ENCODE assay signal across 17 cellular contexts in the genomic region with DNA sequence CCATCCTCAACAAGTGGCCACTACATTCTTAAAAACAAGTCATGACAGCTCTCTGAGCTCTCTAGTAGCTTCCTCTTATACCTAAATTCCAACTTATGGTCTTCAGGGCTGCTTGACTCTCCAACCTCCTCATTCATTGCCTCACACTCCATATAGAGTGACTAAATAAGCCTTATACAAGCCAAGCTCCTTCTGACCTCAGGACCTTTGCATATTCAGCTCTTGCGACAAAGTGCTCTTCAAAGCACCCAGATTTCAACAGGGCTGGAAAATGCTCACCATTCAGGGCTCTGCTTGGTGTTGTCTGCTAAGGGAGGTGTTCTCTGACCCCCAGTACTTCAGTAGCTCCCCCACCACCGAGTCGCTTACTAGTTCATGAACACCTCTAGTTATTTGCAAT. TPM values are rescaled to one million over a fixed set of nuclear protein-coding genes. Genes with fewer than 3 reads are reported as not detected.
A peak's percentile ranks its signal among the peaks of the same experiment; 100 is the strongest.
DNase-seq lines count a peak whose midpoint lies in the region; ATAC-seq and TF ChIP-seq lines count a peak whose summit lies in the region.
"Had no signal": no experiment of that assay in that cellular context is flagged by ENCODE, and none has a peak within 500 bp of the region (broad histone marks: within the 10 kb centered on the region; RNA-seq: fewer than 3 reads in every experiment).

No MANE protein-coding gene starts in this region.

- H3K27ac Mint-ChIP-seq in T-helper 1 cell treated with Interleukin-12 subunit alpha and Interleukin-12 subunit beta and Interleukin-4 antibody, amounts not matched to agents 30 μg/mL and 1 μg/mL, for 36 hours: peak overlapping the region; percentile 32
- H3K27ac Mint-ChIP-seq in activated naive CD8-positive, alpha-beta T cell treated with anti-CD3 and anti-CD28 coated beads, Interleukin-2, amount 10 ng/mL, durations not matched to agents 7 days and 5 days: peak overlapping the region; percentile 27
- no peak overlapping the region for H3K27ac Mint-ChIP-seq in activated naive CD8-positive, alpha-beta T cell treated with anti-CD3 and anti-CD28 coated beads, Interleukin-2, amount 50 U/mL, for 24 hours
- peak overlapping the region; percentile 8 for H3K27ac Mint-ChIP-seq in dendritic cell treated with granulocyte-macrophage colony-stimulating factor and Interleukin-4, amounts not matched to agents 40 ng/mL and 50 ng/mL, for 4 days
- no peak overlapping the region for H3K27ac Mint-ChIP-seq in osteocyte (ENCODE audit: unreplicated experiment)
- H3K27ac Mint-ChIP-seq: H9 had no signal

- DNase-seq in T-helper 1 cell (no peak), osteocyte (ENCODE audit: extremely low spot score, unreplicated experiment) (peak; percentile 36), NCI-H2029 (lab: John Stamatoyannopoulos, UW) (no peak)
- no peak for DNase-seq in activated naive CD8-positive, alpha-beta T cell treated with anti-CD3 and anti-CD28 coated beads, Interleukin-2, amount 10 ng/mL, durations not matched to agents 7 days and 5 days
- DNase-seq in activated naive CD8-positive, alpha-beta T cell treated with anti-CD3 and anti-CD28 coated beads, Interleukin-2, amount 50 U/mL, for 24 hours: no peak
- DNase-seq: C1 segment of cervical spinal cord, Calu3, H9, Kasumi-1, NCI-H187 treated with DMSO at 0.1 percent for 48 hours, NCI-H2171 treated with DMSO at 0.1 percent for 48 hours, NCI-H82 had no signal

- H3K36me3 Mint-ChIP-seq in T-helper 1 cell treated with Interleukin-12 subunit alpha and Interleukin-12 subunit beta and Interleukin-4 antibody, amounts not matched to agents 30 μg/mL and 1 μg/mL, for 36 hours (ENCODE audit: low read depth): peaks cover 48% of the 10 kb centered on the region
- H3K36me3 Mint-ChIP-seq in activated naive CD8-positive, alpha-beta T cell treated with anti-CD3 and anti-CD28 coated beads, Interleukin-2, amount 10 ng/mL, durations not matched to agents 7 days and 5 days: peaks cover 48% of the 10 kb centered on the region
- H3K36me3 Mint-ChIP-seq in activated naive CD8-positive, alpha-beta T cell treated with anti-CD3 and anti-CD28 coated beads, Interleukin-2, amount 50 U/mL, for 24 hours (ENCODE audit: low read depth): peaks cover 3% of the 10 kb centered on the region
- H3K36me3 Mint-ChIP-seq in dendritic cell treated with granulocyte-macrophage colony-stimulating factor and Interleukin-4, amounts not matched to agents 40 ng/mL and 50 ng/mL, for 4 days (ENCODE audit: low read depth): peaks cover 45% of the 10 kb centered on the region
- H3K36me3 Mint-ChIP-seq in osteocyte (ENCODE audit: unreplicated experiment): no peaks in the 10 kb centered on the region

- H3K4me3 Mint-ChIP-seq in T-helper 1 cell treated with Interleukin-12 subunit alpha and Interleukin-12 subunit beta and Interleukin-4 antibody, amounts not matched to agents 30 μg/mL and 1 μg/mL, for 36 hours: no peak overlapping the region
- no peak overlapping the region for H3K4me3 Mint-ChIP-seq in activated naive CD8-positive, alpha-beta T cell treated with anti-CD3 and anti-CD28 coated beads, Interleukin-2, amount 10 ng/mL, durations not matched to agents 7 days and 5 days
- no peak overlapping the region for H3K4me3 Mint-ChIP-seq in activated naive CD8-positive, alpha-beta T cell treated with anti-CD3 and anti-CD28 coated beads, Interleukin-2, amount 50 U/mL, for 24 hours
- no peak overlapping the region for H3K4me3 Mint-ChIP-seq in dendritic cell treated with granulocyte-macrophage colony-stimulating factor and Interleukin-4, amounts not matched to agents 40 ng/mL and 50 ng/mL, for 4 days
- H3K4me3 Mint-ChIP-seq in osteocyte (ENCODE audit: unreplicated experiment): no peak overlapping the region
- H3K4me3 Mint-ChIP-seq: H9 had no signal

- no peak for ATAC-seq in activated naive CD8-positive, alpha-beta T cell treated with anti-CD3 and anti-CD28 coated beads, Interleukin-2, amount 10 ng/mL, durations not matched to agents 7 days and 5 days (ENCODE audit: low read depth)
- ATAC-seq in activated naive CD8-positive, alpha-beta T cell treated with anti-CD3 and anti-CD28 coated beads, Interleukin-2, amount 50 U/mL, for 24 hours: no peak
- no peak for ATAC-seq in HG02884 (IDR thresholded peaks at IDR 0.05; ENCODE audit: unreplicated experiment)
- ATAC-seq: Panc1 had no signal

- no peaks in the 10 kb centered on the region for H3K27me3 Mint-ChIP-seq in T-helper 1 cell treated with Interleukin-12 subunit alpha and Interleukin-12 subunit beta and Interleukin-4 antibody, amounts not matched to agents 30 μg/mL and 1 μg/mL, for 36 hours (ENCODE audit: low read depth)
- no peaks in the 10 kb centered on the region for H3K27me3 Mint-ChIP-seq in activated naive CD8-positive, alpha-beta T cell treated with anti-CD3 and anti-CD28 coated beads, Interleukin-2, amount 10 ng/mL, durations not matched to agents 7 days and 5 days
- H3K27me3 Mint-ChIP-seq in activated naive CD8-positive, alpha-beta T cell treated with anti-CD3 and anti-CD28 coated beads, Interleukin-2, amount 50 U/mL, for 24 hours: no peaks in the 10 kb centered on the region
- peaks cover 5% of the 10 kb centered on the region for H3K27me3 Mint-ChIP-seq in dendritic cell treated with granulocyte-macrophage colony-stimulating factor and Interleukin-4, amounts not matched to agents 40 ng/mL and 50 ng/mL, for 4 days
- H3K27me3 Mint-ChIP-seq in osteocyte (ENCODE audit: unreplicated experiment): peaks cover 36% of the 10 kb centered on the region

- no peaks in the 10 kb centered on the region for H3K9me3 Mint-ChIP-seq in T-helper 1 cell treated with Interleukin-12 subunit alpha and Interleukin-12 subunit beta and Interleukin-4 antibody, amounts not matched to agents 30 μg/mL and 1 μg/mL, for 36 hours
- H3K9me3 Mint-ChIP-seq in activated naive CD8-positive, alpha-beta T cell treated with anti-CD3 and anti-CD28 coated beads, Interleukin-2, amount 10 ng/mL, durations not matched to agents 7 days and 5 days: no peaks in the 10 kb centered on the region
- H3K9me3 Mint-ChIP-seq in activated naive CD8-positive, alpha-beta T cell treated with anti-CD3 and anti-CD28 coated beads, Interleukin-2, amount 50 U/mL, for 24 hours: no peaks in the 10 kb centered on the region
- H3K9me3 Mint-ChIP-seq in dendritic cell treated with granulocyte-macrophage colony-stimulating factor and Interleukin-4, amounts not matched to agents 40 ng/mL and 50 ng/mL, for 4 days: no peaks in the 10 kb centered on the region
- no peaks in the 10 kb centered on the region for H3K9me3 Mint-ChIP-seq in osteocyte (ENCODE audit: unreplicated experiment)
- H3K9me3 Mint-ChIP-seq: H9 had no signal

- POLR2A ChIA-PET in activated naive CD8-positive, alpha-beta T cell treated with anti-CD3 and anti-CD28 coated beads, Interleukin-2, amount 10 ng/mL, durations not matched to agents 7 days and 5 days (lab: Charles Lee): interaction anchor here (1.5 kb wide), 1 partner anchor 125 kb away, joined by 5 read pairs; a partner anchor contains a TSS

- intact Hi-C loops in dendritic cell treated with granulocyte-macrophage colony-stimulating factor and Interleukin-4, amounts not matched to agents 40 ng/mL and 50 ng/mL, for 4 days (cut with micrococcal nuclease): no loop called here

- H3K4me1 Mint-ChIP-seq in T-helper 1 cell treated with Interleukin-12 subunit alpha and Interleukin-12 subunit beta and Interleukin-4 antibody, amounts not matched to agents 30 μg/mL and 1 μg/mL, for 36 hours (ENCODE audit: low read depth): peaks cover 67% of the 10 kb centered on the region
- peaks cover 68% of the 10 kb centered on the region for H3K4me1 Mint-ChIP-seq in activated naive CD8-positive, alpha-beta T cell treated with anti-CD3 and anti-CD28 coated beads, Interleukin-2, amount 10 ng/mL, durations not matched to agents 7 days and 5 days
- H3K4me1 Mint-ChIP-seq in activated naive CD8-positive, alpha-beta T cell treated with anti-CD3 and anti-CD28 coated beads, Interleukin-2, amount 50 U/mL, for 24 hours: peaks cover 54% of the 10 kb centered on the region
- H3K4me1 Mint-ChIP-seq in dendritic cell treated with granulocyte-macrophage colony-stimulating factor and Interleukin-4, amounts not matched to agents 40 ng/mL and 50 ng/mL, for 4 days (ENCODE audit: low read depth): peaks cover 59% of the 10 kb centered on the region
- peaks cover 2% of the 10 kb centered on the region for H3K4me1 Mint-ChIP-seq in osteocyte (ENCODE audit: unreplicated experiment)

- TF ChIP-seq CTCF in osteocyte (IDR thresholded peaks at IDR 0.05): no peak

RNA-seq across cellular contexts. Expression of a gene that starts 3.7 kb away (rescaled TPM):
- total RNA-seq in activated naive CD8-positive, alpha-beta T cell treated with anti-CD3 and anti-CD28 coated beads, Interleukin-2, amount 10 ng/mL, durations not matched to agents 7 days and 5 days: 10 to 100 TPM; 13.5 to 14.9 TPM
- total RNA-seq in osteocyte: not detected in 2 replicates
- total RNA-seq: Calu3, NCI-H460 had no signal

RNA-seq across cellular contexts. Expression of a gene that starts 30.9 kb away (rescaled TPM):
- not detected for total RNA-seq in activated naive CD8-positive, alpha-beta T cell treated with anti-CD3 and anti-CD28 coated beads, Interleukin-2, amount 10 ng/mL, durations not matched to agents 7 days and 5 days
- total RNA-seq in osteocyte: not detected in 2 replicates
- total RNA-seq: Calu3, H9, NCI-H460 had no signal

RNA-seq across cellular contexts. Expression of a gene that starts 34.3 kb away (rescaled TPM):
- total RNA-seq in activated naive CD8-positive, alpha-beta T cell treated with anti-CD3 and anti-CD28 coated beads, Interleukin-2, amount 10 ng/mL, durations not matched to agents 7 days and 5 days: 1 to 10 TPM; 1.9 to 2.8 TPM
- not detected in 2 replicates for total RNA-seq in osteocyte
- total RNA-seq: Calu3, NCI-H460 had no signal

RNA-seq across cellular contexts. Expression of a gene that starts 43.1 kb away (rescaled TPM):
- not detected for total RNA-seq in activated naive CD8-positive, alpha-beta T cell treated with anti-CD3 and anti-CD28 coated beads, Interleukin-2, amount 10 ng/mL, durations not matched to agents 7 days and 5 days
- total RNA-seq in osteocyte: not detected in 2 replicates
- total RNA-seq: Calu3, H9, NCI-H460 had no signal

Comparison
In these comparisons a context has a peak if more than half of its experiments do, and no peak if none do; other contexts are left out.
1. H3K27ac Mint-ChIP-seq: peak in T-helper 1 cell treated with Interleukin-12 subunit alpha and Interleukin-12 subunit beta and Interleukin-4 antibody, amounts not matched to agents 30 μg/mL and 1 μg/mL, for 36 hours (single experiment), activated naive CD8-positive, alpha-beta T cell treated with anti-CD3 and anti-CD28 coated beads, Interleukin-2, amount 10 ng/mL, durations not matched to agents 7 days and 5 days (single experiment) and dendritic cell treated with granulocyte-macrophage colony-stimulating factor and Interleukin-4, amounts not matched to agents 40 ng/mL and 50 ng/mL, for 4 days (single experiment); none in activated naive CD8-positive, alpha-beta T cell treated with anti-CD3 and anti-CD28 coated beads, Interleukin-2, amount 50 U/mL, for 24 hours (single experiment) and osteocyte (single experiment).
2. RNA of a gene that starts 3.7 kb away (total RNA-seq): 13.5 to 14.9 TPM in activated naive CD8-positive, alpha-beta T cell treated with anti-CD3 and anti-CD28 coated beads, Interleukin-2, amount 10 ng/mL, durations not matched to agents 7 days and 5 days; not detected in osteocyte; every median in the first group is over 10 times any median in the second.